20 cellular contexts compared by ENCODE assay signal in the genomic region with DNA sequence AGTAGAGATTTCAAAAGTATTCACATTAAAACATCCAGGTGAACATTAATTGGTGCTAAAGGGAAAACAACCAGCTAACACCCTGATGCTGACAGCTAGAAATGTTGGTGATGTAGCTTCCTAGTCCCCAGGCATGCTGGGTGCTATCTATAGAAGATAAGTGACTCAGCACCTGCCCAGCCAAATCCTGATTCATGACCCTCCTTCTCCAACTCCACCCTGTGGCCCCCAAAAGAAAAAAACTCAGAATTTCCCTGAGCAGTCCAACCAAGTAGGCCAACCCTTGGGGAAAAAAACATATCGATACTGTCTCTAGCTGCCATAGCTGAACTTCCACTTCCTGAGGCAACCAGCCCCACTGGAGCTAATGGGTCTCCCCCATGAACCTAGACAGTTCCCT.
"Had no signal": no experiment of that assay in that cellular context is flagged by ENCODE, and none has a peak within 500 bp of the region (broad histone marks: within the 10 kb centered on the region; RNA-seq: fewer than 3 reads in every experiment).

No MANE protein-coding gene starts in this region.

- ATAC-seq: body of pancreas; mucosa of descending colon; natural killer cell treated with Interleukin-12 subunit alpha and Interleukin-12 subunit beta and Interleukin-15 and Interleukin-18, amount 100 ng/mL, for 72 hours; right lobe of liver; upper lobe of right lung had no signal

- H3K36me3 ChIP-seq: colonic mucosa, left ventricle myocardium inferior, right lobe of liver, stomach, thyroid gland, upper lobe of right lung had no signal

- H3K9me3 ChIP-seq: body of pancreas, colonic mucosa, mucosa of descending colon, right lobe of liver, thyroid gland, upper lobe of right lung had no signal

- H3K27me3 ChIP-seq: body of pancreas, colonic mucosa, right lobe of liver, stomach, thyroid gland, upper lobe of right lung had no signal

- H3K4me1 ChIP-seq: body of pancreas, colonic mucosa, right lobe of liver, thyroid gland, upper lobe of right lung had no signal

- DNase-seq: activated CD4-positive, alpha-beta T cell treated with anti-CD3 and anti-CD28 coated beads for 48 hours; activated CD4-positive, alpha-beta T cell treated with anti-CD3 and anti-CD28 coated beads, Interleukin-2, amount 50 U/mL, for 48 hours; activated CD8-positive, alpha-beta memory T cell treated with anti-CD3 and anti-CD28 coated beads for 24 hours; activated effector memory CD4-positive, alpha-beta T cell treated with Interleukin-2 at 50 U/mL for 16 hours; activated naive CD4-positive, alpha-beta T cell treated with Interleukin-2 at 50 U/mL for 16 hours; aorta; body of pancreas; colonic mucosa; effector CD8-positive, alpha-beta T cell; left ventricle myocardium inferior; mucosa of descending colon; right lobe of liver; stimulated activated CD4-positive, alpha-beta T cell treated with anti-CD3 and anti-CD28 coated beads, Interleukin-12 subunit alpha, Interleukin-12 subunit beta, amount 100 ng/mL, for 4 hours; stimulated activated CD4-positive, alpha-beta T cell treated with anti-CD3 and anti-CD28 coated beads, Interleukin-4, amount 100 ng/mL, for 1 hour; stomach; thyroid gland; upper lobe of right lung had no signal

- H3K4me3 ChIP-seq: body of pancreas, colonic mucosa, left ventricle myocardium inferior, lung, mucosa of descending colon, right lobe of liver, skin epidermis, stomach, thyroid gland, upper lobe of right lung had no signal

- H3K27ac ChIP-seq: body of pancreas, colonic mucosa, left ventricle myocardium inferior, right lobe of liver, skin epidermis, stomach, thyroid gland, upper lobe of right lung had no signal
